Comparison of ENCODE assay signal across 1 cellular context in the genomic region with DNA sequence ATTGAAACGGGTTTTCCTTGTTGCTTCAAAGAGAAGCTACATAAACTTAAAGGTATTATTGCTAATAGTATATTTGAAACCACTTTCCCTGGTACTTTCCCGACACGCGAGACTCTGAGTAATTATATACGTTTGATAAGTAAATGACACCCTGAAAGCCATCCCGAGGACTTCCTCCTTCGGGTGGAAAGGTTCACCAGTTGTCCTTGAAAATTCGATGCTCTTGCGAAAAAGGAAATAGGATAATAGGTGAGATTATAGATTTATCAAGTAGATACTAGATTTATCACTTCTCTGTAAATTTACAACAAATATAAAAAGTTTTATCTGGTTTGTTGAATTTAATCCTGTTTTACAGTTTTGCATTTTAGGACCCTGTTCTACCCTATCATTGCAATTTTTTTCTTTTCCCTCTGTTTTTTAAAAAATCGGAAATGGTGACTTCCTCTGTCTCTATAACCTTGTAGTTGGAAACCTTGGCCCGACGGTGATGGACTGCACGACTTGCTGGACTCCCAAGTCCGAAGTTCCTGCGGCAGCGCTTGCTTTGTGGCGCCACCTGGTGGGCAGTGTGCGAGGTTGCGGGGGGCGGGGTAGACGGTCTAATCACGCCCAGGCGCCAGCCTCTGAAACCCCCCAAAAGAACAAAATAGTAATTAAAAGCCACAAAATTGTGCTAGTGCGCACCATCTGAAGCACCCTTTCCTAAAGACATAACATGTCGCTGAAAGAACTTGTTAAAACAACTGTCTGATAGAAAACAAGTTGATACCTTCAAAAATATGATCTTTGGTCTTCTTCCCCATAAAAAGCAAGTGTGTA.
TF ChIP-seq lines count a peak whose summit lies in the region.

No MANE protein-coding gene starts in this region.

TF ChIP-seq in HepG2, 621 proteins besides CTCF, POLR2A, EP300 and RAD21 (continued from another document and continues in another):
- TF ChIP-seq, protein P1, sequence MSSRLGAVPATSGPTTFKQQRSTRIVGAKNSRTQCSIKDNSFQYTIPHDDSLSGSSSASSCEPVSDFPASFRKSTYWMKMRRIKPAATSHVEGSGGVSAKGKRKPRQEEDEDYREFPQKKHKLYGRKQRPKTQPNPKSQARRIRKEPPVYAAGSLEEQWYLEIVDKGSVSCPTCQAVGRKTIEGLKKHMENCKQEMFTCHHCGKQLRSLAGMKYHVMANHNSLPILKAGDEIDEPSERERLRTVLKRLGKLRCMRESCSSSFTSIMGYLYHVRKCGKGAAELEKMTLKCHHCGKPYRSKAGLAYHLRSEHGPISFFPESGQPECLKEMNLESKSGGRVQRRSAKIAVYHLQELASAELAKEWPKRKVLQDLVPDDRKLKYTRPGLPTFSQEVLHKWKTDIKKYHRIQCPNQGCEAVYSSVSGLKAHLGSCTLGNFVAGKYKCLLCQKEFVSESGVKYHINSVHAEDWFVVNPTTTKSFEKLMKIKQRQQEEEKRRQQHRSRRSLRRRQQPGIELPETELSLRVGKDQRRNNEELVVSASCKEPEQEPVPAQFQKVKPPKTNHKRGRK (CRISPR knock-in tag; IDR thresholded peaks at IDR 0.05) = no peak; the same call in 1 of the 2 replicates
- TF ChIP-seq, protein P2, sequence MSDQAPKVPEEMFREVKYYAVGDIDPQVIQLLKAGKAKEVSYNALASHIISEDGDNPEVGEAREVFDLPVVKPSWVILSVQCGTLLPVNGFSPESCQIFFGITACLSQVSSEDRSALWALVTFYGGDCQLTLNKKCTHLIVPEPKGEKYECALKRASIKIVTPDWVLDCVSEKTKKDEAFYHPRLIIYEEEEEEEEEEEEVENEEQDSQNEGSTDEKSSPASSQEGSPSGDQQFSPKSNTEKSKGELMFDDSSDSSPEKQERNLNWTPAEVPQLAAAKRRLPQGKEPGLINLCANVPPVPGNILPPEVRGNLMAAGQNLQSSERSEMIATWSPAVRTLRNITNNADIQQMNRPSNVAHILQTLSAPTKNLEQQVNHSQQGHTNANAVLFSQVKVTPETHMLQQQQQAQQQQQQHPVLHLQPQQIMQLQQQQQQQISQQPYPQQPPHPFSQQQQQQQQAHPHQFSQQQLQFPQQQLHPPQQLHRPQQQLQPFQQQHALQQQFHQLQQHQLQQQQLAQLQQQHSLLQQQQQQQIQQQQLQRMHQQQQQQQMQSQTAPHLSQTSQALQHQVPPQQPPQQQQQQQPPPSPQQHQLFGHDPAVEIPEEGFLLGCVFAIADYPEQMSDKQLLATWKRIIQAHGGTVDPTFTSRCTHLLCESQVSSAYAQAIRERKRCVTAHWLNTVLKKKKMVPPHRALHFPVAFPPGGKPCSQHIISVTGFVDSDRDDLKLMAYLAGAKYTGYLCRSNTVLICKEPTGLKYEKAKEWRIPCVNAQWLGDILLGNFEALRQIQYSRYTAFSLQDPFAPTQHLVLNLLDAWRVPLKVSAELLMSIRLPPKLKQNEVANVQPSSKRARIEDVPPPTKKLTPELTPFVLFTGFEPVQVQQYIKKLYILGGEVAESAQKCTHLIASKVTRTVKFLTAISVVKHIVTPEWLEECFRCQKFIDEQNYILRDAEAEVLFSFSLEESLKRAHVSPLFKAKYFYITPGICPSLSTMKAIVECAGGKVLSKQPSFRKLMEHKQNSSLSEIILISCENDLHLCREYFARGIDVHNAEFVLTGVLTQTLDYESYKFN (CRISPR knock-in tag; conservative IDR thresholded peaks at IDR 0.05) = no peak
- TF ChIP-seq SATB2 (CRISPR knock-in tag; IDR thresholded peaks at IDR 0.05) (no peak), SMARCC2 (IDR thresholded peaks at IDR 0.05) (no peak), ZNF558 (CRISPR knock-in tag; IDR thresholded peaks at IDR 0.05; ENCODE audit: borderline replicate concordance) (no peak), MIER3 (CRISPR knock-in tag; IDR thresholded peaks at IDR 0.05; ENCODE audit: borderline replicate concordance) (no peak), ZNF468 (CRISPR knock-in tag; IDR thresholded peaks at IDR 0.05) (no peak), NCOA5 (CRISPR knock-in tag; IDR thresholded peaks at IDR 0.05) (no peak), ZNF616 (CRISPR knock-in tag; IDR thresholded peaks at IDR 0.05; ENCODE audit: low read depth) (no peak), IKZF4 (CRISPR knock-in tag; IDR thresholded peaks at IDR 0.05; ENCODE audit: borderline replicate concordance, low read depth, not compliant biosample characterization) (no peak), NFIC (IDR thresholded peaks at IDR 0.05; ENCODE audit: low read length) (no peak), ZNF562 (CRISPR knock-in tag; IDR thresholded peaks at IDR 0.05; ENCODE audit: borderline replicate concordance) (no peak), RFX3 (CRISPR knock-in tag; IDR thresholded peaks at IDR 0.05) (no peak), ZNF160 (CRISPR knock-in tag; IDR thresholded peaks at IDR 0.05) (no peak), PTBP1 (IDR thresholded peaks at IDR 0.05; ENCODE audit: low read depth, low read length, poor library complexity, severe bottlenecking) (no peak), ZSCAN20 (CRISPR knock-in tag; IDR thresholded peaks at IDR 0.05; ENCODE audit: borderline replicate concordance) (no peak), SPEN (CRISPR knock-in tag; IDR thresholded peaks at IDR 0.05; ENCODE audit: low read depth) (no peak), POLR2AphosphoS2 (IDR thresholded peaks at IDR 0.05; ENCODE audit: low read depth, low read length) (no peak), HNF4A (CRISPR knock-in tag; IDR thresholded peaks at IDR 0.05) (peak; percentile 93), ZNF484 (CRISPR knock-in tag; IDR thresholded peaks at IDR 0.05; ENCODE audit: borderline replicate concordance, low read depth) (no peak), FOXO1 (CRISPR knock-in tag; IDR thresholded peaks at IDR 0.05) (peak; percentile 32; the same call in 1 of the 2 replicates)
- TF ChIP-seq, protein P3, sequence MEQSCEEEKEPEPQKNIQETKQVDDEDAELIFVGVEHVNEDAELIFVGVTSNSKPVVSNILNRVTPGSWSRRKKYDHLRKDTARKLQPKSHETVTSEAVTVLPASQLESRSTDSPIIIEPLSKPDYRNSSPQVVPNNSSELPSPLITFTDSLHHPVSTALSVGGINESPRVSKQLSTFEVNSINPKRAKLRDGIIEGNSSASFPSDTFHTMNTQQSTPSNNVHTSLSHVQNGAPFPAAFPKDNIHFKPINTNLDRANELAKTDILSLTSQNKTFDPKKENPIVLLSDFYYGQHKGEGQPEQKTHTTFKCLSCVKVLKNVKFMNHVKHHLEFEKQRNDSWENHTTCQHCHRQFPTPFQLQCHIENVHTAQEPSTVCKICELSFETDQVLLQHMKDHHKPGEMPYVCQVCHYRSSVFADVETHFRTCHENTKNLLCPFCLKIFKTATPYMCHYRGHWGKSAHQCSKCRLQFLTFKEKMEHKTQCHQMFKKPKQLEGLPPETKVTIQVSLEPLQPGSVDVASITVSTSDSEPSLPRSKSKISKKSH (CRISPR knock-in tag; IDR thresholded peaks at IDR 0.05; ENCODE audit: borderline replicate concordance) = 0 out of 2 replicates have a peak, but pooled peaks have one; percentile 25
- TF ChIP-seq, protein P4, sequence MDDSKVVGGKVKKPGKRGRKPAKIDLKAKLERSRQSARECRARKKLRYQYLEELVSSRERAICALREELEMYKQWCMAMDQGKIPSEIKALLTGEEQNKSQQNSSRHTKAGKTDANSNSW (CRISPR knock-in tag; IDR thresholded peaks at IDR 0.05; ENCODE audit: borderline replicate concordance) = no peak
- TF ChIP-seq, protein P5, sequence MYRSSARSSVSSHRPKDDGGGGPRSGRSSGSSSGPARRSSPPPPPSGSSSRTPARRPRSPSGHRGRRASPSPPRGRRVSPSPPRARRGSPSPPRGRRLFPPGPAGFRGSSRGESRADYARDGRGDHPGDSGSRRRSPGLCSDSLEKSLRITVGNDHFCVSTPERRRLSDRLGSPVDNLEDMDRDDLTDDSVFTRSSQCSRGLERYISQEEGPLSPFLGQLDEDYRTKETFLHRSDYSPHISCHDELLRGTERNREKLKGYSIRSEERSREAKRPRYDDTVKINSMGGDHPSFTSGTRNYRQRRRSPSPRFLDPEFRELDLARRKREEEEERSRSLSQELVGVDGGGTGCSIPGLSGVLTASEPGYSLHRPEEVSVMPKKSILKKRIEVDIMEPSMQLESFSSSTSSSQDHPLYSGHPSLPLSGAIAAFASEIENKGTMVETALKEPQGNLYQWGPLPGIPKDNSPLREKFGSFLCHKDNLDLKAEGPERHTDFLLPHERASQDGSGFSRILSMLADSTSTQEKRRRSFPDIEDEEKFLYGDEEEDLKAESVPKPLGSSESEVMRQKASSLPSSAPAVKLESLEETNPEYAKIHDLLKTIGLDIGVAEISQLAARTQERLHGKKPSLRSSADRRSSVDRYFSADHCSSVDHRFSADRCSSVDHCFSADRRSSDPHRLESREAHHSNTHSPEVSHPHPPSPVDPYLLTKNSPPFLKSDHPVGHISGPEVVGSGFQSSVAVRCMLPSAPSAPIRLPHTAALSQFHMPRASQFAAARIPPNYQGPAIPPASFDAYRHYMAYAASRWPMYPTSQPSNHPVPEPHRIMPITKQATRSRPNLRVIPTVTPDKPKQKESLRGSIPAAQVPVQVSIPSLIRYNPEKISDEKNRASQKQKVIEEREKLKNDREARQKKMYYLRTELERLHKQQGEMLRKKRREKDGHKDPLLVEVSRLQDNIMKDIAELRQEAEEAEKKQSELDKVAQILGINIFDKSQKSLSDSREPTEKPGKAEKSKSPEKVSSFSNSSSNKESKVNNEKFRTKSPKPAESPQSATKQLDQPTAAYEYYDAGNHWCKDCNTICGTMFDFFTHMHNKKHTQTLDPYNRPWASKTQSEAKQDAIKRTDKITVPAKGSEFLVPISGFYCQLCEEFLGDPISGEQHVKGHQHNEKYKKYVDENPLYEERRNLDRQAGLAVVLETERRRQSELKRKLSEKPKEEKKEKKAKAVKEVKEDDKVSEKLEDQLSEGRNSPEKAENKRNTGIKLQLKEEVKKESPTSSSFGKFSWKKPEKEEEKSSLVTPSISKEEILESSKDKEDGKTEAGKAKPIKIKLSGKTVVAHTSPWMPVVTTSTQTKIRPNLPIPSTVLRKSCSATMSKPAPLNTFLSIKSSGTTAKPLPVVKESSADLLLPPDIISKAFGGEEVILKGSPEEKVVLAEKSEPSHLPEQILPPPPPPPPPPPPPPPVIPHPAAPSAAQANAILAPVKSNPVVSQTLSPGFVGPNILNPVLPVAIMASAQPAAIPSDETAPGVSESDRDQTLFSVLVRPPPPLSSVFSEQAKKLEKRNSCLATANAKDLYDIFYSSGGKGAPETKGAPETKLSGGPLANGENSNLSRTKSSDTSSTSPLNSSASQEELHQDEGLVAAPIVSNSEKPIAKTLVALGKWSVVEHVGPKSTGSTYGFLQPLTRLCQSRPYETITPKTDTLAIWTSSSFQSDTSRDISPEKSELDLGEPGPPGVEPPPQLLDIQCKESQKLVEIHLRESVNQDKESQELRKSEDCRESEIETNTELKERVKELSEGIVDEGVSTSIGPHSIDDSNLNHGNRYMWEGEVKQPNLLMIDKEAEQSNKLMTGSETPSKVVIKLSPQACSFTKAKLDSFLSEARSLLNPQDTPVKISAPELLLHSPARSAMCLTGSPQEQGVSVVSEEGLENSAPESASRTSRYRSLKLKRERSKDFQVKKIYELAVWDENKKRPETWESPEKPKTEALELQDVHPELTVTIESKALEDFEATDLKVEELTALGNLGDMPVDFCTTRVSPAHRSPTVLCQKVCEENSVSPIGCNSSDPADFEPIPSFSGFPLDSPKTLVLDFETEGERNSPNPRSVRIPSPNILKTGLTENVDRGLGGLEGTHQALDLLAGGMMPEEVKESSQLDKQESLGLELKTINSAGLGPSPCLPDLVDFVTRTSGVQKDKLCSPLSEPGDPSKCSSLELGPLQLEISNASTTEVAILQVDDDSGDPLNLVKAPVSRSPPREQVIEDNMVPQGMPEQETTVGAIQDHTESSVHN (CRISPR knock-in tag; IDR thresholded peaks at IDR 0.05) = no peak
- TF ChIP-seq, protein P6, sequence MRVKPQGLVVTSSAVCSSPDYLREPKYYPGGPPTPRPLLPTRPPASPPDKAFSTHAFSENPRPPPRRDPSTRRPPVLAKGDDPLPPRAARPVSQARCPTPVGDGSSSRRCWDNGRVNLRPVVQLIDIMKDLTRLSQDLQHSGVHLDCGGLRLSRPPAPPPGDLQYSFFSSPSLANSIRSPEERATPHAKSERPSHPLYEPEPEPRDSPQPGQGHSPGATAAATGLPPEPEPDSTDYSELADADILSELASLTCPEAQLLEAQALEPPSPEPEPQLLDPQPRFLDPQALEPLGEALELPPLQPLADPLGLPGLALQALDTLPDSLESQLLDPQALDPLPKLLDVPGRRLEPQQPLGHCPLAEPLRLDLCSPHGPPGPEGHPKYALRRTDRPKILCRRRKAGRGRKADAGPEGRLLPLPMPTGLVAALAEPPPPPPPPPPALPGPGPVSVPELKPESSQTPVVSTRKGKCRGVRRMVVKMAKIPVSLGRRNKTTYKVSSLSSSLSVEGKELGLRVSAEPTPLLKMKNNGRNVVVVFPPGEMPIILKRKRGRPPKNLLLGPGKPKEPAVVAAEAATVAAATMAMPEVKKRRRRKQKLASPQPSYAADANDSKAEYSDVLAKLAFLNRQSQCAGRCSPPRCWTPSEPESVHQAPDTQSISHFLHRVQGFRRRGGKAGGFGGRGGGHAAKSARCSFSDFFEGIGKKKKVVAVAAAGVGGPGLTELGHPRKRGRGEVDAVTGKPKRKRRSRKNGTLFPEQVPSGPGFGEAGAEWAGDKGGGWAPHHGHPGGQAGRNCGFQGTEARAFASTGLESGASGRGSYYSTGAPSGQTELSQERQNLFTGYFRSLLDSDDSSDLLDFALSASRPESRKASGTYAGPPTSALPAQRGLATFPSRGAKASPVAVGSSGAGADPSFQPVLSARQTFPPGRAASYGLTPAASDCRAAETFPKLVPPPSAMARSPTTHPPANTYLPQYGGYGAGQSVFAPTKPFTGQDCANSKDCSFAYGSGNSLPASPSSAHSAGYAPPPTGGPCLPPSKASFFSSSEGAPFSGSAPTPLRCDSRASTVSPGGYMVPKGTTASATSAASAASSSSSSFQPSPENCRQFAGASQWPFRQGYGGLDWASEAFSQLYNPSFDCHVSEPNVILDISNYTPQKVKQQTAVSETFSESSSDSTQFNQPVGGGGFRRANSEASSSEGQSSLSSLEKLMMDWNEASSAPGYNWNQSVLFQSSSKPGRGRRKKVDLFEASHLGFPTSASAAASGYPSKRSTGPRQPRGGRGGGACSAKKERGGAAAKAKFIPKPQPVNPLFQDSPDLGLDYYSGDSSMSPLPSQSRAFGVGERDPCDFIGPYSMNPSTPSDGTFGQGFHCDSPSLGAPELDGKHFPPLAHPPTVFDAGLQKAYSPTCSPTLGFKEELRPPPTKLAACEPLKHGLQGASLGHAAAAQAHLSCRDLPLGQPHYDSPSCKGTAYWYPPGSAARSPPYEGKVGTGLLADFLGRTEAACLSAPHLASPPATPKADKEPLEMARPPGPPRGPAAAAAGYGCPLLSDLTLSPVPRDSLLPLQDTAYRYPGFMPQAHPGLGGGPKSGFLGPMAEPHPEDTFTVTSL (CRISPR knock-in tag; IDR thresholded peaks at IDR 0.05; ENCODE audit: borderline replicate concordance) = no peak
- TF ChIP-seq, protein P7, sequence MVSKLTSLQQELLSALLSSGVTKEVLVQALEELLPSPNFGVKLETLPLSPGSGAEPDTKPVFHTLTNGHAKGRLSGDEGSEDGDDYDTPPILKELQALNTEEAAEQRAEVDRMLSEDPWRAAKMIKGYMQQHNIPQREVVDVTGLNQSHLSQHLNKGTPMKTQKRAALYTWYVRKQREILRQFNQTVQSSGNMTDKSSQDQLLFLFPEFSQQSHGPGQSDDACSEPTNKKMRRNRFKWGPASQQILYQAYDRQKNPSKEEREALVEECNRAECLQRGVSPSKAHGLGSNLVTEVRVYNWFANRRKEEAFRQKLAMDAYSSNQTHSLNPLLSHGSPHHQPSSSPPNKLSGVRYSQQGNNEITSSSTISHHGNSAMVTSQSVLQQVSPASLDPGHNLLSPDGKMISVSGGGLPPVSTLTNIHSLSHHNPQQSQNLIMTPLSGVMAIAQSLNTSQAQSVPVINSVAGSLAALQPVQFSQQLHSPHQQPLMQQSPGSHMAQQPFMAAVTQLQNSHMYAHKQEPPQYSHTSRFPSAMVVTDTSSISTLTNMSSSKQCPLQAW (CRISPR knock-in tag; IDR thresholded peaks at IDR 0.05) = no peak
